In genomic region chr16:78504391-78504945, GRCh38 we compare ENCODE assay signal across 15 cellular contexts.
DNase-seq lines count a peak whose midpoint lies in the region; ATAC-seq and TF ChIP-seq lines count a peak whose summit lies in the region.
"Had no signal": no experiment of that assay in that cellular context is flagged by ENCODE, and none has a peak within 500 bp of the region (broad histone marks: within the 10 kb centered on the region; RNA-seq: fewer than 3 reads in every experiment).

No MANE protein-coding gene starts in this region.

- H3K79me2 ChIP-seq in neural progenitor cell (ENCODE audit: low read depth): no peaks in the 10 kb centered on the region

- TF ChIP-seq CTCF in fibroblast of villous mesenchyme (IDR thresholded peaks at IDR 0.05; ENCODE audit: insufficient read depth, low read depth, low read length): no peak
- no peak for TF ChIP-seq CTCF in neural progenitor cell (IDR thresholded peaks at IDR 0.05)
- no peak for TF ChIP-seq CTCF in testis (IDR thresholded peaks at IDR 0.05)
- no peak for TF ChIP-seq CTCF in CD14-positive monocyte (IDR thresholded peaks at IDR 0.05)

- H3K27ac Mint-ChIP-seq in neural progenitor cell (peak overlapping the region; percentile 46), CD14-positive monocyte (no peak overlapping the region)
- no peak overlapping the region for H3K27ac Mint-ChIP-seq in stimulated activated effector memory CD8-positive, alpha-beta T cell treated with anti-CD3 and anti-CD28 coated beads, Interleukin-12 subunit alpha, Interleukin-12 subunit beta, amount 100 ng/mL, for 72 hours

- H3K27me3 ChIP-seq in neural progenitor cell (no peaks in the 10 kb centered on the region), testis (no peaks in the 10 kb centered on the region)
- H3K27me3 ChIP-seq: BLaER1, gastrocnemius medialis had no signal

- intact Hi-C loops in testis (cut with DNase I; ENCODE audit: low total_unique reads) (no loop called here), CD14-positive monocyte (cut with micrococcal nuclease) (loop anchor here in 1 of 2 donors (10.0 kb wide), 1 partner anchor 270 kb away; no protein-coding TSS in a partner anchor)

- H3K27ac ChIP-seq in neural progenitor cell (peak overlapping the region; percentile 24), testis (no peak overlapping the region)
- H3K27ac ChIP-seq: BLaER1 had no signal

- 60 to 62% methylated on average over 15 of the region's 15 CpGs for WGBS in testis, 2 donors

- H3K9me3 ChIP-seq in neural progenitor cell (ENCODE audit: low read depth) (no peaks in the 10 kb centered on the region), testis (no peaks in the 10 kb centered on the region)
- H3K9me3 ChIP-seq: BLaER1, gastrocnemius medialis had no signal

- no peak for TF ChIP-seq POLR2A in testis (IDR thresholded peaks at IDR 0.05)

- no peaks in the 10 kb centered on the region for H3K36me3 Mint-ChIP-seq in neural progenitor cell
- no peaks in the 10 kb centered on the region for H3K36me3 Mint-ChIP-seq in stimulated activated effector memory CD8-positive, alpha-beta T cell treated with anti-CD3 and anti-CD28 coated beads, Interleukin-12 subunit alpha, Interleukin-12 subunit beta, amount 100 ng/mL, for 72 hours
- no peaks in the 10 kb centered on the region for H3K36me3 Mint-ChIP-seq in CD14-positive monocyte

- H3K4me1 Mint-ChIP-seq in neural progenitor cell (peaks cover 54% of the 10 kb centered on the region), CD14-positive monocyte (peaks cover 3% of the 10 kb centered on the region)
- H3K4me1 Mint-ChIP-seq in stimulated activated effector memory CD8-positive, alpha-beta T cell treated with anti-CD3 and anti-CD28 coated beads, Interleukin-12 subunit alpha, Interleukin-12 subunit beta, amount 100 ng/mL, for 72 hours: no peaks in the 10 kb centered on the region

- peak overlapping the region; percentile 15 for H3K4me2 ChIP-seq in neural progenitor cell
- H3K4me2 ChIP-seq: BLaER1 had no signal

- peak; percentile 1 for DNase-seq in amniotic epithelial cell (ENCODE audit: low read depth)
- DNase-seq in fibroblast of villous mesenchyme (ENCODE audit: low read depth): peak; percentile 86
- no peak for DNase-seq in neural progenitor cell (ENCODE audit: low spot score)
- DNase-seq in testis: peak; percentile 32
- no peak for DNase-seq in stimulated activated effector memory CD8-positive, alpha-beta T cell treated with anti-CD3 and anti-CD28 coated beads, Interleukin-12 subunit alpha, Interleukin-12 subunit beta, amount 100 ng/mL, for 72 hours (ENCODE audit: low spot score in 2 of 2)
- no peak for DNase-seq in CD14-positive monocyte (ENCODE audit: low spot score)
- DNase-seq in effector CD8-positive, alpha-beta T cell (lab: John Stamatoyannopoulos, UW): no peak
- DNase-seq: activated T-cell treated with anti-CD3 and anti-CD28 coated beads for 4 hours; HCEC 1CT; NCI-H2081 treated with DMSO at 0.1 percent for 48 hours; NCI-H510A; stimulated activated CD4-positive, alpha-beta T cell treated with anti-CD3 and anti-CD28 coated beads, Interleukin-12 subunit alpha, Interleukin-12 subunit beta, amount 100 ng/mL, for 4 hours had no signal

- H3K4me3 Mint-ChIP-seq in neural progenitor cell (no peak overlapping the region), CD14-positive monocyte (no peak overlapping the region)
- no peak overlapping the region for H3K4me3 Mint-ChIP-seq in stimulated activated effector memory CD8-positive, alpha-beta T cell treated with anti-CD3 and anti-CD28 coated beads, Interleukin-12 subunit alpha, Interleukin-12 subunit beta, amount 100 ng/mL, for 72 hours

- H3K9me3 Mint-ChIP-seq in neural progenitor cell: no peaks in the 10 kb centered on the region
- no peaks in the 10 kb centered on the region for H3K9me3 Mint-ChIP-seq in stimulated activated effector memory CD8-positive, alpha-beta T cell treated with anti-CD3 and anti-CD28 coated beads, Interleukin-12 subunit alpha, Interleukin-12 subunit beta, amount 100 ng/mL, for 72 hours
- peaks cover 0 to 2% (median 0%) of the 10 kb centered on the region in 7 donors for H3K9me3 Mint-ChIP-seq in CD14-positive monocyte

- H3K36me3 ChIP-seq in neural progenitor cell (no peaks in the 10 kb centered on the region), testis (ENCODE audit: low read depth, missing control alignments) (no peaks in the 10 kb centered on the region)
- H3K36me3 ChIP-seq: BLaER1, gastrocnemius medialis had no signal

- no peak for ATAC-seq in stimulated activated effector memory CD8-positive, alpha-beta T cell treated with anti-CD3 and anti-CD28 coated beads, Interleukin-12 subunit alpha, Interleukin-12 subunit beta, amount 100 ng/mL, for 72 hours
- ATAC-seq: K562 had no signal

- no peak overlapping the region for H3K4me3 ChIP-seq in fibroblast of villous mesenchyme (ENCODE audit: low read depth, low read length)
- H3K4me3 ChIP-seq in neural progenitor cell: no peak overlapping the region
- H3K4me3 ChIP-seq in testis: no peak overlapping the region
- H3K4me3 ChIP-seq: BLaER1, gastrocnemius medialis, K562 had no signal

- peaks cover 36% of the 10 kb centered on the region for H3K4me1 ChIP-seq in neural progenitor cell
- peaks cover 13% of the 10 kb centered on the region for H3K4me1 ChIP-seq in testis

- peaks cover 18% of the 10 kb centered on the region for H3F3A ChIP-seq in neural progenitor cell (ENCODE audit: low read depth)

- no peak overlapping the region for H2AFZ ChIP-seq in neural progenitor cell (replicated peaks)

- H4K20me1 ChIP-seq in neural progenitor cell (ENCODE audit: low read depth): no peaks in the 10 kb centered on the region
- H4K20me1 ChIP-seq: BLaER1 had no signal

- H3K27me3 Mint-ChIP-seq in neural progenitor cell (ENCODE audit: insufficient read depth, low read depth) (peaks cover 6% of the 10 kb centered on the region), CD14-positive monocyte (ENCODE audit: low read depth in 3 of 3) (peaks cover 0 to 4% (median 0%) of the 10 kb centered on the region in 3 donors)

- no peak overlapping the region for H3K9ac ChIP-seq in neural progenitor cell
- H3K9ac ChIP-seq: BLaER1 had no signal

Comparison
In these comparisons a context has a peak if more than half of its experiments do, and no peak if none do; other contexts are left out.
1. DNase-seq: peak in amniotic epithelial cell (single experiment), fibroblast of villous mesenchyme (single experiment) and testis (single experiment); none in neural progenitor cell (single experiment), stimulated activated effector memory CD8-positive, alpha-beta T cell treated with anti-CD3 and anti-CD28 coated beads, Interleukin-12 subunit alpha, Interleukin-12 subunit beta, amount 100 ng/mL, for 72 hours (0 of 2), CD14-positive monocyte (single experiment) and effector CD8-positive, alpha-beta T cell (single experiment).